Comparison of ENCODE assay signal across 29 cellular contexts in the genomic region with DNA sequence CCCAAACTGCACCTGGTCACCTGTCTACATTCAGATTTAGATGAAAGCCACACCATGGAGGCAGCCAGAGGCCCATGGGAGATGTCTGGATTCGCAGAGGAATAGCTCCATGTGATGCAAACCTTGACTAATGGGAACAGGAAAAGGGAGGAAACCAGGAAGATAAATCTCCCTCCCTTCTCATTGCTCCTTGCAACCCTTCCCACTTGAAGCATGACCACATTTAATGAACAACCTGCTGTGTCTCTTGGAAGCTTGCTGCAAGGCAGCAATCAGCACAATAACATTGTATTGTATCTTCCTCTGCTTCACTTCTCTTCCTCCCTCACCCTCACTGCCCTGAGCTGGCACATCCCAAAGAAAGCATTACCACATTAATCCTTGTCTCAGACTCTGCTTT. TPM values are rescaled to one million over a fixed set of nuclear protein-coding genes. Genes with fewer than 3 reads are reported as not detected.
DNase-seq lines count a peak whose midpoint lies in the region; ATAC-seq and TF ChIP-seq lines count a peak whose summit lies in the region.
"Had no signal": no experiment of that assay in that cellular context is flagged by ENCODE, and none has a peak within 500 bp of the region (broad histone marks: within the 10 kb centered on the region; RNA-seq: fewer than 3 reads in every experiment).

No MANE protein-coding gene starts in this region.

- H3K36me3 Mint-ChIP-seq in nephron progenitor cell (ENCODE audit: low read depth): no peaks in the 10 kb centered on the region
- H3K36me3 Mint-ChIP-seq: activated naive CD8-positive, alpha-beta T cell; CD8-positive, alpha-beta T cell; natural killer cell treated with Interleukin-12 subunit alpha and Interleukin-12 subunit beta and Interleukin-15 and Interleukin-18, amount 100 ng/mL, for 72 hours; stimulated activated naive B cell treated with anti-CD40 and anti-IgM and Interleukin-4, amounts not matched to agents 10 μg/mL and 1 μg/mL and 100 μg/mL, for 72 hours had no signal

- H3K9me3 Mint-ChIP-seq in nephron progenitor cell: no peaks in the 10 kb centered on the region
- H3K9me3 Mint-ChIP-seq: activated CD4-positive, alpha-beta T cell treated with anti-CD3 and anti-CD28 coated beads, Interleukin-2, amount 10 ng/mL, durations not matched to agents 7 days and 5 days; activated T-helper 17 cell treated with anti-CD3 and anti-CD28 coated beads, Interleukin-2, amount 50 U/mL, for 72 hours; CD8-positive, alpha-beta T cell; natural killer cell treated with Interleukin-12 subunit alpha and Interleukin-12 subunit beta and Interleukin-15 and Interleukin-18, amount 100 ng/mL, for 72 hours; stimulated activated naive B cell treated with anti-CD40 and anti-IgM and Interleukin-4, amounts not matched to agents 10 μg/mL and 1 μg/mL and 100 μg/mL, for 72 hours had no signal

- peak overlapping the region; percentile 17 for H3K4me3 Mint-ChIP-seq in nephron progenitor cell
- H3K4me3 Mint-ChIP-seq: activated CD4-positive, alpha-beta T cell treated with anti-CD3 and anti-CD28 coated beads, Interleukin-2, amount 10 ng/mL, durations not matched to agents 7 days and 5 days; activated naive CD8-positive, alpha-beta T cell; activated T-helper 17 cell treated with anti-CD3 and anti-CD28 coated beads, Interleukin-2, amount 50 U/mL, for 72 hours; CD8-positive, alpha-beta T cell; natural killer cell treated with Interleukin-12 subunit alpha and Interleukin-12 subunit beta and Interleukin-15 and Interleukin-18, amount 100 ng/mL, for 72 hours; stimulated activated naive B cell treated with anti-CD40 and anti-IgM and Interleukin-4, amounts not matched to agents 10 μg/mL and 1 μg/mL and 100 μg/mL, for 72 hours had no signal

- H3K4me3 ChIP-seq in epithelial cell of proximal tubule (ENCODE audit: low read depth, low read length): no peak overlapping the region
- H3K4me3 ChIP-seq: GM12878, HAP-1, thoracic aorta had no signal

- DNase-seq in Daoy (ENCODE audit: low read depth): peak; percentile 64
- DNase-seq in NCI-H2227 treated with DMSO at 0.1 percent for 48 hours (lab: John Stamatoyannopoulos, UW): peak; percentile 60
- DNase-seq in epithelial cell of proximal tubule (ENCODE audit: low read depth): peak; percentile 50
- no peak for DNase-seq in nephron progenitor cell
- no peak for DNase-seq in KG1 (lab: John Stamatoyannopoulos, UW)
- no peak for DNase-seq in cerebellar nuclear complex (lab: John Stamatoyannopoulos, UW)
- DNase-seq: activated CD4-positive, alpha-beta T cell treated with anti-CD3 and anti-CD28 coated beads, Interleukin-2, amount 10 ng/mL, durations not matched to agents 7 days and 5 days; brain microvascular endothelial cell; CD8-positive, alpha-beta T cell; cortex of kidney; DMS53; foreskin keratinocyte; hypothalamus; islet precursor cell; mesendoderm; NCI-H1105; NCI-H748 treated with DMSO at 0.1 percent for 48 hours; posterior cingulate gyrus; SIG-M5; stimulated activated naive B cell treated with anti-CD40 and anti-IgM and Interleukin-4, amounts not matched to agents 10 μg/mL and 1 μg/mL and 100 μg/mL, for 72 hours had no signal

- TF ChIP-seq CTCF in epithelial cell of proximal tubule (conservative IDR thresholded peaks at IDR 0.05; ENCODE audit: low read depth, low read length): no peak
- no peak for TF ChIP-seq CTCF in nephron progenitor cell (IDR thresholded peaks at IDR 0.05)

- H3K27ac Mint-ChIP-seq in nephron progenitor cell: peak overlapping the region; percentile 6
- H3K27ac Mint-ChIP-seq: activated CD4-positive, alpha-beta T cell treated with anti-CD3 and anti-CD28 coated beads, Interleukin-2, amount 10 ng/mL, durations not matched to agents 7 days and 5 days; activated naive CD8-positive, alpha-beta T cell; activated T-helper 17 cell treated with anti-CD3 and anti-CD28 coated beads, Interleukin-2, amount 50 U/mL, for 72 hours; CD8-positive, alpha-beta T cell; natural killer cell treated with Interleukin-12 subunit alpha and Interleukin-12 subunit beta and Interleukin-15 and Interleukin-18, amount 100 ng/mL, for 72 hours; stimulated activated naive B cell treated with anti-CD40 and anti-IgM and Interleukin-4, amounts not matched to agents 10 μg/mL and 1 μg/mL and 100 μg/mL, for 72 hours had no signal

- H3K4me1 Mint-ChIP-seq in nephron progenitor cell: peaks cover 72% of the 10 kb centered on the region
- H3K4me1 Mint-ChIP-seq: activated CD4-positive, alpha-beta T cell treated with anti-CD3 and anti-CD28 coated beads, Interleukin-2, amount 10 ng/mL, durations not matched to agents 7 days and 5 days; activated T-helper 17 cell treated with anti-CD3 and anti-CD28 coated beads, Interleukin-2, amount 50 U/mL, for 72 hours had no signal

- ATAC-seq in GM21390 (IDR thresholded peaks at IDR 0.05; ENCODE audit: unreplicated experiment): no peak
- ATAC-seq: activated T-helper 17 cell treated with anti-CD3 and anti-CD28 coated beads, Interleukin-2, amount 50 U/mL, for 72 hours; CD8-positive, alpha-beta T cell; foreskin keratinocyte; GM12878; natural killer cell treated with Interleukin-12 subunit alpha and Interleukin-12 subunit beta and Interleukin-15 and Interleukin-18, amount 100 ng/mL, for 72 hours; stimulated activated naive B cell treated with anti-CD40 and anti-IgM and Interleukin-4, amounts not matched to agents 10 μg/mL and 1 μg/mL and 100 μg/mL, for 72 hours had no signal

- H3K27me3 Mint-ChIP-seq in nephron progenitor cell (ENCODE audit: low read depth, poor library complexity): peaks cover 20% of the 10 kb centered on the region

RNA-seq across cellular contexts. Expression of a gene that starts 42.5 kb away (rescaled TPM):
- total RNA-seq in Daoy (2014; rRNA removed; shearing (Covaris generic)): not detected in 2 replicates
- total RNA-seq in epithelial cell of proximal tubule: not detected in 2 replicates
- total RNA-seq: activated CD4-positive, alpha-beta T cell treated with anti-CD3 and anti-CD28 coated beads, Interleukin-2, amount 10 ng/mL, durations not matched to agents 7 days and 5 days; activated T-helper 17 cell treated with anti-CD3 and anti-CD28 coated beads, Interleukin-2, amount 50 U/mL, for 72 hours; CD8-positive, alpha-beta T cell; foreskin keratinocyte; GM12878; natural killer cell treated with Interleukin-12 subunit alpha and Interleukin-12 subunit beta and Interleukin-15 and Interleukin-18, amount 100 ng/mL, for 72 hours; OCI-LY7; T-helper 1 cell treated with Interleukin-12 subunit alpha and Interleukin-12 subunit beta and Interleukin-4 antibody, amounts not matched to agents 30 ng/mL and 1 ng/mL, for 36 hours had no signal

RNA-seq across cellular contexts. Expression of a gene that starts 44.8 kb away (rescaled TPM):
- 0.74 and 6.3 TPM in 2 replicates for total RNA-seq in Daoy (2014; rRNA removed; shearing (Covaris generic))
- 1.3 and 4.1 TPM in 2 replicates for total RNA-seq in epithelial cell of proximal tubule
- total RNA-seq: CD8-positive, alpha-beta T cell had no signal

Comparison
In these comparisons a context has a peak if more than half of its experiments do, and no peak if none do; other contexts are left out.
1. DNase-seq: peak in Daoy (single experiment), NCI-H2227 treated with DMSO at 0.1 percent for 48 hours (single experiment) and epithelial cell of proximal tubule (single experiment); none in nephron progenitor cell (single experiment), KG1 (single experiment) and cerebellar nuclear complex (0 of 2).